In the genomic region with DNA sequence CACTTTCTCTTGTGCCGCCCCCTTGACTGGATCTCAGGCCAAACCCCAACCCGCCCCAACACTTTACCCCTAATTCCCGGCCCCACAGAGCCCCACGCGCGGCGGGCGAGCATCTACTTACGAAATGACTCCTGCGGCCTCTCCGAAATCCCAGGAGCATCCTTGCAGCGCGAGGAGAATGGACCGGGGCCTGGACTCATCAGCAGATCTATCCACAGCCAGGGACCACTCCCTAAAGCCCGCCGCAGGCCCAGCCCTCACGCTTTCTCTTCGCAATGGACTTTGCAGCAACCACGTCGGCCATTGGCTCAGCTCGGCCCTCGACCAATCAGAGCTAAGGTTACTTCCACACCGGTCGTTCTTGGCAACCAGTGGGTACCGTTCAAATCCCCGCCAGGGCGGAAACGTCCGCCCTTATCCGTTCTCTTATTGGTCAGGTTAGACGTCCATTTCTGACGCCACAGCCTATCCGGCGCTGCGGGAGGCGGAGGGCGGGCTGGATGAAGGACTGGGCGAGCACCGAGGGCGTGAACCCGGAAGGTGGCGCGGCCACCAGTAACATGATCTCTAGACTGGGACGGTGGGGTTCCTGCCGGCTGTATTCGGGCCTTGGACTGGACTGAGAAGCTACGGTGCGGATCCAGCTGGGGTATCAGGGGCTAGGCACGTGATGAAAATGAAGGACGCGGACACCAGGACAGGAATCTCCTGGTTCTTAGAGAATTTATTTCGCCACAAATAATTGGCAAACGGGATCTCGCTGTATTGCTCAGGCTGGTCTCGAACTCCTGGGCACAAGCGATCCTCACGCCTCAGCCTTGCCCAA, we compare ENCODE assay signal across 8 cellular contexts. TPM values are rescaled to one million over a fixed set of nuclear protein-coding genes. Genes with fewer than 3 reads are reported as not detected.
A peak's percentile ranks its signal among the peaks of the same experiment; 100 is the strongest.
DNase-seq lines count a peak whose midpoint lies in the region; ATAC-seq and TF ChIP-seq lines count a peak whose summit lies in the region.

Gene CEP89 (minus strand): TSS at position 244 of the 826 bp plus-strand sequence. CDS start 84 bp downstream, at position 160.
A gene with protein sequence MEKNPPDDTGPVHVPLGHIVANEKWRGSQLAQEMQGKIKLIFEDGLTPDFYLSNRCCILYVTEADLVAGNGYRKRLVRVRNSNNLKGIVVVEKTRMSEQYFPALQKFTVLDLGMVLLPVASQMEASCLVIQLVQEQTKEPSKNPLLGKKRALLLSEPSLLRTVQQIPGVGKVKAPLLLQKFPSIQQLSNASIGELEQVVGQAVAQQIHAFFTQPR (plus strand): TSS at position 528 of the 826 bp plus-strand sequence. CDS start 955 bp downstream, outside the sequence.

- peak within 1 kb of the TSS; percentile 65 for H3K27ac ChIP-seq in CD4-positive, alpha-beta memory T cell (ENCODE audit: low read depth, low read length)
- H3K27ac ChIP-seq in lower lobe of right lung, result peak within 1 kb of the TSS; percentile 82

- ATAC-seq in GM19455 (IDR thresholded peaks at IDR 0.05; ENCODE audit: unreplicated experiment), result peak; percentile 98
- ATAC-seq in lower lobe of right lung, result peak; percentile 99

- no peak for TF ChIP-seq CTCF in lower lobe of right lung (IDR thresholded peaks at IDR 0.05)

- CTCF ChIA-PET in CD4-positive, alpha-beta memory T cell (lab: Charles Lee; ENCODE audit: partially characterized antibody), result no interaction called here
- CTCF ChIA-PET in activated CD4-positive, alpha-beta memory T cell treated with anti-CD3 and anti-CD28 coated beads, Interleukin-2, amount 10 ng/mL, durations not matched to agents 7 days and 5 days (lab: Charles Lee), result interaction anchor here (0.5 to 1.7 kb wide), 6 partner anchors 65 to 280 kb away, joined by 3 to 8 read pairs (median 3); partner anchors contain the start of gene NUDT19

- no peaks in the 10 kb centered on the region for H3K36me3 ChIP-seq in CD4-positive, alpha-beta memory T cell (ENCODE audit: insufficient read depth, low read length)
- peaks cover 6% of the 10 kb centered on the region for H3K36me3 ChIP-seq in lower lobe of right lung

- peak within 1 kb of the TSS; percentile 92 to 98 (median 97) for H3K27ac Mint-ChIP-seq in CD4-positive, alpha-beta memory T cell
- peak within 1 kb of the TSS; percentile 82 for H3K27ac Mint-ChIP-seq in activated CD4-positive, alpha-beta memory T cell treated with anti-CD3 and anti-CD28 coated beads, Interleukin-2, amount 10 ng/mL, durations not matched to agents 7 days and 5 days

- POLR2A ChIA-PET in CD4-positive, alpha-beta memory T cell (lab: Charles Lee; ENCODE audit: partially characterized antibody), result interaction anchor here (0.5 to 2.4 kb wide), 9 partner anchors 66 to 391 kb away, joined by 3 to 15 read pairs (median 6); partner anchors contain the start of genes ANKRD27, GPATCH1, NUDT19 and PDCD5
- POLR2A ChIA-PET in activated CD4-positive, alpha-beta memory T cell treated with anti-CD3 and anti-CD28 coated beads, Interleukin-2, amount 10 ng/mL, durations not matched to agents 7 days and 5 days (lab: Charles Lee), result interaction anchor here (0.6 to 2.1 kb wide), 10 partner anchors 28 to 626 kb away, joined by 3 to 14 read pairs (median 4); partner anchors contain the start of genes CEBPG, GPATCH1, NUDT19 and ZNF507

- H3K36me3 Mint-ChIP-seq in CD4-positive, alpha-beta memory T cell, result peaks cover 0 to 8% of the 10 kb centered on the region in 2 donors
- H3K36me3 Mint-ChIP-seq in activated CD4-positive, alpha-beta memory T cell treated with anti-CD3 and anti-CD28 coated beads, Interleukin-2, amount 10 ng/mL, durations not matched to agents 7 days and 5 days (ENCODE audit: low read depth), result peaks cover 20% of the 10 kb centered on the region

- no peaks in the 10 kb centered on the region for H3K9me3 ChIP-seq in CD4-positive, alpha-beta memory T cell (ENCODE audit: control insufficient read depth in 1 of 2, low read length in 2 of 2)
- H3K9me3 ChIP-seq in lower lobe of right lung, result no peaks in the 10 kb centered on the region

- H3K4me1 Mint-ChIP-seq in CD4-positive, alpha-beta memory T cell, result peaks cover 14 to 29% (median 20%) of the 10 kb centered on the region in 4 donors
- H3K4me1 Mint-ChIP-seq in activated CD4-positive, alpha-beta memory T cell treated with anti-CD3 and anti-CD28 coated beads, Interleukin-2, amount 10 ng/mL, durations not matched to agents 7 days and 5 days, result peaks cover 31% of the 10 kb centered on the region

- H3K9me3 Mint-ChIP-seq in CD4-positive, alpha-beta memory T cell, result peaks cover 0 to 2% (median 0%) of the 10 kb centered on the region in 8 donors
- no peaks in the 10 kb centered on the region for H3K9me3 Mint-ChIP-seq in activated CD4-positive, alpha-beta memory T cell treated with anti-CD3 and anti-CD28 coated beads, Interleukin-2, amount 10 ng/mL, durations not matched to agents 7 days and 5 days

- peak; percentile 99 for DNase-seq in CD4-positive, alpha-beta memory T cell
- DNase-seq in HK-2 (ENCODE audit: unreplicated experiment) (peak; percentile 99), NCI-H82 treated with DMSO at 0.1 percent for 48 hours (lab: John Stamatoyannopoulos, UW; ENCODE audit: unreplicated experiment) (peak; percentile 98), lower lobe of right lung (peak; percentile 97)
- DNase-seq in activated CD4-positive, alpha-beta memory T cell treated with anti-CD3 and anti-CD28 coated beads, Interleukin-2, amount 10 ng/mL, durations not matched to agents 7 days and 5 days, result peak; percentile 99
- peak; percentile 97 for DNase-seq in effector CD4-positive, alpha-beta T cell
- peak; percentile 94 to 97 (median 96) for DNase-seq in stimulated activated CD4-positive, alpha-beta T cell treated with anti-CD3 and anti-CD28 coated beads, TNF-alpha, amount 100 ng/mL, for 1 hour (ENCODE audit: low read depth in 3 of 3, low spot score in 1 of 3)

- intact Hi-C loops in CD4-positive, alpha-beta memory T cell (cut with micrococcal nuclease), result loop anchor here (1.0 kb wide), 4 partner anchors 109 to 373 kb away; partner anchors contain the start of genes ANKRD27, GPATCH1 and RGS9BP
- intact Hi-C loops in lower lobe of right lung (cut with DNase I), result no loop called here

- peak within 1 kb of the TSS; percentile 62 to 79 for H3K4me3 ChIP-seq in CD4-positive, alpha-beta memory T cell (ENCODE audit: low read length in 2 of 2)
- peak within 1 kb of the TSS; percentile 70 for H3K4me3 ChIP-seq in lower lobe of right lung

- H3K4me3 Mint-ChIP-seq in CD4-positive, alpha-beta memory T cell, result peak within 1 kb of the TSS; percentile 99 to 100 (median 99)
- H3K4me3 Mint-ChIP-seq in activated CD4-positive, alpha-beta memory T cell treated with anti-CD3 and anti-CD28 coated beads, Interleukin-2, amount 10 ng/mL, durations not matched to agents 7 days and 5 days, result peak within 1 kb of the TSS; percentile 96

- peaks cover 10% of the 10 kb centered on the region for H3K4me1 ChIP-seq in CD4-positive, alpha-beta memory T cell (ENCODE audit: insufficient read depth, low read length)
- peaks cover 19% of the 10 kb centered on the region for H3K4me1 ChIP-seq in lower lobe of right lung

- H3K27me3 ChIP-seq in CD4-positive, alpha-beta memory T cell (ENCODE audit: insufficient read depth, low read length), result no peaks in the 10 kb centered on the region
- no peaks in the 10 kb centered on the region for H3K27me3 ChIP-seq in lower lobe of right lung (ENCODE audit: low read depth)

- no peaks in the 10 kb centered on the region for H3K27me3 Mint-ChIP-seq in CD4-positive, alpha-beta memory T cell
- no peaks in the 10 kb centered on the region for H3K27me3 Mint-ChIP-seq in activated CD4-positive, alpha-beta memory T cell treated with anti-CD3 and anti-CD28 coated beads, Interleukin-2, amount 10 ng/mL, durations not matched to agents 7 days and 5 days

RNA-seq across cellular contexts. Expression of gene CEP89, which starts in this region (rescaled TPM):
- 10 to 100 TPM; 20.2 to 20.6 TPM for total RNA-seq in CD4-positive, alpha-beta memory T cell
- polyA plus RNA-seq in CD4-positive, alpha-beta memory T cell, result 10 to 100 TPM in 1 of 2 donors, 1 to 10 TPM in 1; 4.9 to 15.5 TPM
- total RNA-seq in activated CD4-positive, alpha-beta memory T cell treated with anti-CD3 and anti-CD28 coated beads, Interleukin-2, amount 10 ng/mL, durations not matched to agents 7 days and 5 days, result 10 to 100 TPM; 18.1 to 19.8 TPM
- total RNA-seq in lower lobe of right lung, result 19.8 TPM

RNA-seq across cellular contexts. Expression of the second gene that starts in this region (rescaled TPM):
- 1 to 10 TPM; 1.3 to 1.8 TPM for total RNA-seq in CD4-positive, alpha-beta memory T cell
- polyA plus RNA-seq in CD4-positive, alpha-beta memory T cell, result 1 to 10 TPM in 1 of 2 donors, under 1 TPM in 1; 0.78 to 2.3 TPM
- 1 to 10 TPM; 5.3 to 7.6 TPM for total RNA-seq in activated CD4-positive, alpha-beta memory T cell treated with anti-CD3 and anti-CD28 coated beads, Interleukin-2, amount 10 ng/mL, durations not matched to agents 7 days and 5 days
- total RNA-seq in lower lobe of right lung, result 2.9 TPM

Comparison
In these comparisons a context has a peak if more than half of its experiments do, and no peak if none do; other contexts are left out.
1. Peak in every context shown above with its lines: DNase-seq, ATAC-seq, H3K4me3 ChIP-seq and H3K27ac ChIP-seq.